In genomic region chr6:15252205-15252604, GRCh38 we compare ENCODE assay signal across 1 cellular context.
TF ChIP-seq lines count a peak whose summit lies in the region.

No MANE protein-coding gene starts in this region.

TF ChIP-seq in GM12878, 131 proteins besides CTCF, POLR2A, EP300 and RAD21:
- no peak for TF ChIP-seq SMAD1 (IDR thresholded peaks at IDR 0.05; ENCODE audit: low read depth, partially characterized antibody)
- no peak for TF ChIP-seq NFXL1 (IDR thresholded peaks at IDR 0.05; ENCODE audit: borderline replicate concordance)
- TF ChIP-seq LARP7 (IDR thresholded peaks at IDR 0.05), result no peak
- TF ChIP-seq TCF12 (IDR thresholded peaks at IDR 0.05; ENCODE audit: low read depth, low read length), result no peak
- no peak for TF ChIP-seq E2F4 (IDR thresholded peaks at IDR 0.05; ENCODE audit: low read depth, low read length)
- no peak for TF ChIP-seq MTA2 (IDR thresholded peaks at IDR 0.05; ENCODE audit: low read depth)
- no peak for TF ChIP-seq RELA (IDR thresholded peaks at IDR 0.05; ENCODE audit: borderline replicate concordance, partially characterized antibody)
- no peak for TF ChIP-seq NKRF (conservative IDR thresholded peaks at IDR 0.05)
- no peak for TF ChIP-seq USF2 (IDR thresholded peaks at IDR 0.05; ENCODE audit: borderline replicate concordance, low read depth, low read length)
- no peak for TF ChIP-seq BHLHE40 (IDR thresholded peaks at IDR 0.05; ENCODE audit: borderline replicate concordance in 1 of 2, low read depth in 2 of 2, low read length in 1 of 2)
